Comparison of ENCODE assay signal across 1 cellular context in the genomic region with DNA sequence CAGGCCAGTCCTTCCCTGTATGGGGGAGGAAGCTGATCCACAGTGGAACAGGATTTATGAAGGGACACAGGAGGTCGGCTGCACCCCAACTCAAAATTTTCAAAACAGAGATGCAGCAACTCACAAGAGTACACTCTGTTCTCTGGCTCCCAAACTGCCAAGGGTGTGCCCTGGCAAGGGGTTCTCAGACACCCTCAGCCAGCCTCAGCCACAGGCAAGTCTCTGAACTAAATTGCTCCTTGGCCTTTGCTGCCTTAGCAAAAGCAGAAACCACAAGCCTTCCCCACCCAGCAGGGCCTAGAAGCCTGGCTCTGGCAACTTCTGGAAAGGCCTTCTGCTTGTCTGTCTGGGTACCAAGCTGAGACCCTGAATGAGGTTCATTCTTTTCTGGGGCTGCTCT.
TF ChIP-seq lines count a peak whose summit lies in the region.

No MANE protein-coding gene starts in this region.

TF ChIP-seq in HepG2, 621 proteins besides CTCF, POLR2A, EP300 and RAD21:
- TF ChIP-seq, protein P1, sequence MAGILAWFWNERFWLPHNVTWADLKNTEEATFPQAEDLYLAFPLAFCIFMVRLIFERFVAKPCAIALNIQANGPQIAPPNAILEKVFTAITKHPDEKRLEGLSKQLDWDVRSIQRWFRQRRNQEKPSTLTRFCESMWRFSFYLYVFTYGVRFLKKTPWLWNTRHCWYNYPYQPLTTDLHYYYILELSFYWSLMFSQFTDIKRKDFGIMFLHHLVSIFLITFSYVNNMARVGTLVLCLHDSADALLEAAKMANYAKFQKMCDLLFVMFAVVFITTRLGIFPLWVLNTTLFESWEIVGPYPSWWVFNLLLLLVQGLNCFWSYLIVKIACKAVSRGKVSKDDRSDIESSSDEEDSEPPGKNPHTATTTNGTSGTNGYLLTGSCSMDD (CRISPR knock-in tag; IDR thresholded peaks at IDR 0.05): no peak
- TF ChIP-seq SP2 (CRISPR knock-in tag; IDR thresholded peaks at IDR 0.05) (no peak), ZNF33A (CRISPR knock-in tag; IDR thresholded peaks at IDR 0.05; ENCODE audit: borderline replicate concordance) (no peak)
